In genomic region chr12:131115766-131116165, GRCh38 we compare ENCODE assay signal across 18 cellular contexts.
"Had no signal": no experiment of that assay in that cellular context is flagged by ENCODE, and none has a peak within 500 bp of the region (broad histone marks: within the 10 kb centered on the region; RNA-seq: fewer than 3 reads in every experiment).

No MANE protein-coding gene starts in this region.

- DNase-seq: activated CD4-positive, alpha-beta T cell treated with anti-CD3 and anti-CD28 coated beads, Interleukin-2, amount 10 ng/mL, durations not matched to agents 7 days and 5 days; activated CD4-positive, CD25-positive, alpha-beta regulatory T cell; activated CD8-positive, alpha-beta T cell treated with anti-CD3 and anti-CD28 coated beads, Interleukin-2, amount 10 ng/mL, durations not matched to agents 7 days and 5 days; activated naive CD4-positive, alpha-beta T cell treated with anti-CD3 and anti-CD28 coated beads for 36 hours; activated T-cell treated with anti-CD3 and anti-CD28 coated beads, Interleukin-2, amount 50 U/mL, for 24 hours; effector memory CD4-positive, alpha-beta T cell; heart right ventricle; occipital lobe; stimulated activated CD4-positive, alpha-beta T cell treated with anti-CD3 and anti-CD28 coated beads, Interleukin-15, amount 100 ng/mL, for 24 hours; stimulated activated CD4-positive, alpha-beta T cell treated with anti-CD3 and anti-CD28 coated beads, Interleukin-2, amount 100 ng/mL, for 48 hours; T-helper 1 cell; T-helper 9 cell had no signal

- H3K36me3 Mint-ChIP-seq: naive thymus-derived CD8-positive, alpha-beta T cell had no signal

- H3K27me3 Mint-ChIP-seq: stimulated activated naive CD8-positive, alpha-beta T cell treated with anti-CD3 and anti-CD28 coated beads, Interleukin-15, Interleukin-2, amounts not matched to agents 100 ng/mL and 50 ng/mL, for 24 hours had no signal

- H3K4me3 Mint-ChIP-seq: activated CD4-positive, alpha-beta T cell treated with anti-CD3 and anti-CD28 coated beads, Interleukin-2, amount 10 ng/mL, durations not matched to agents 7 days and 5 days; activated CD8-positive, alpha-beta T cell treated with anti-CD3 and anti-CD28 coated beads, Interleukin-2, amount 10 ng/mL, durations not matched to agents 7 days and 5 days; activated naive CD4-positive, alpha-beta T cell treated with anti-CD3 and anti-CD28 coated beads for 36 hours; activated T-cell treated with anti-CD3 and anti-CD28 coated beads, Interleukin-2, amount 50 U/mL, for 24 hours; naive thymus-derived CD8-positive, alpha-beta T cell; stimulated activated naive CD8-positive, alpha-beta T cell treated with anti-CD3 and anti-CD28 coated beads, Interleukin-15, Interleukin-2, amounts not matched to agents 100 ng/mL and 50 ng/mL, for 24 hours had no signal

- H3K27me3 ChIP-seq: esophagus muscularis mucosa, heart right ventricle had no signal

- H3K4me3 ChIP-seq: esophagus muscularis mucosa, heart right ventricle, skin epidermis had no signal

- H3K9me3 ChIP-seq: esophagus muscularis mucosa, heart right ventricle had no signal

- H3K9me3 Mint-ChIP-seq: activated CD4-positive, alpha-beta T cell treated with anti-CD3 and anti-CD28 coated beads, Interleukin-2, amount 10 ng/mL, durations not matched to agents 7 days and 5 days; activated naive CD4-positive, alpha-beta T cell treated with anti-CD3 and anti-CD28 coated beads for 36 hours; activated T-cell treated with anti-CD3 and anti-CD28 coated beads, Interleukin-2, amount 50 U/mL, for 24 hours; activated T-helper 2 cell treated with anti-CD3 and anti-CD28 coated beads, Interferon-gamma antibody, Interleukin-2, Interleukin-4, amounts not matched to agents 10 μg/mL and 5 μg/mL and 100 μg/mL, durations not matched to agents 14 hours and 24 hours and 36 hours; naive thymus-derived CD8-positive, alpha-beta T cell; stimulated activated naive CD8-positive, alpha-beta T cell treated with anti-CD3 and anti-CD28 coated beads, Interleukin-15, Interleukin-2, amounts not matched to agents 100 ng/mL and 50 ng/mL, for 24 hours had no signal

- H3K27ac Mint-ChIP-seq: activated CD4-positive, alpha-beta T cell treated with anti-CD3 and anti-CD28 coated beads, Interleukin-2, amount 10 ng/mL, durations not matched to agents 7 days and 5 days; activated CD8-positive, alpha-beta T cell treated with anti-CD3 and anti-CD28 coated beads, Interleukin-2, amount 10 ng/mL, durations not matched to agents 7 days and 5 days; activated naive CD4-positive, alpha-beta T cell treated with anti-CD3 and anti-CD28 coated beads for 36 hours; activated T-cell treated with anti-CD3 and anti-CD28 coated beads, Interleukin-2, amount 50 U/mL, for 24 hours; activated T-helper 2 cell treated with anti-CD3 and anti-CD28 coated beads, Interferon-gamma antibody, Interleukin-2, Interleukin-4, amounts not matched to agents 10 μg/mL and 5 μg/mL and 100 μg/mL, durations not matched to agents 14 hours and 24 hours and 36 hours; stimulated activated naive CD8-positive, alpha-beta T cell treated with anti-CD3 and anti-CD28 coated beads, Interleukin-15, Interleukin-2, amounts not matched to agents 100 ng/mL and 50 ng/mL, for 24 hours had no signal

- H3K4me1 Mint-ChIP-seq: activated CD4-positive, alpha-beta T cell treated with anti-CD3 and anti-CD28 coated beads, Interleukin-2, amount 10 ng/mL, durations not matched to agents 7 days and 5 days; naive thymus-derived CD8-positive, alpha-beta T cell had no signal

- ATAC-seq: activated CD8-positive, alpha-beta T cell treated with anti-CD3 and anti-CD28 coated beads, Interleukin-2, amount 10 ng/mL, durations not matched to agents 7 days and 5 days; naive thymus-derived CD8-positive, alpha-beta T cell; SK-N-SH treated with all-trans-retinoic acid at 6 μM for 48 hours had no signal
